Comparison of ENCODE assay signal across 8 cellular contexts in genomic region chr20:38165089-38165965, GRCh38. TPM values are rescaled to one million over a fixed set of nuclear protein-coding genes. Genes with fewer than 3 reads are reported as not detected.
A peak's percentile ranks its signal among the peaks of the same experiment; 100 is the strongest.
DNase-seq lines count a peak whose midpoint lies in the region; ATAC-seq and TF ChIP-seq lines count a peak whose summit lies in the region.

Gene TGM2, minus strand, starts transcription at chr20:38165270. Its CDS starts 72 bp downstream, at chr20:38165198.

- peaks cover 31% of the 10 kb centered on the region for H3K4me1 Mint-ChIP-seq in activated T-helper 1 cell treated with anti-CD3 and anti-CD28 coated beads, Interleukin-12 subunit alpha, Interleukin-12 subunit beta, Interleukin-2, Interleukin-4 antibody, amounts not matched to agents 30 ng/mL and 10 ng/mL and 1 ng/mL, durations not matched to agents 14 hours and 24 hours and 36 hours (ENCODE audit: low read depth)

- H3K4me3 ChIP-seq in OCI-LY7 (ENCODE audit: low read depth, low read length, poor library complexity, severe bottlenecking) (no peak within 1 kb of the TSS), neutrophil (ENCODE audit: low read depth in 1 of 2, low read length in 1 of 2) (peak within 1 kb of the TSS; percentile 20 to 32), vagina (peak within 1 kb of the TSS; percentile 54 to 62)

- H3K9me3 ChIP-seq in OCI-LY7 (ENCODE audit: low read length) (no peaks in the 10 kb centered on the region), neutrophil (no peaks in the 10 kb centered on the region), vagina (no peaks in the 10 kb centered on the region)

- peaks cover 15% of the 10 kb centered on the region for H3K27me3 ChIP-seq in neutrophil
- H3K27me3 ChIP-seq in vagina, result no peaks in the 10 kb centered on the region

- POLR2A ChIA-PET in OCI-LY7 (lab: Charles Lee), result no interaction called here

- no peak for TF ChIP-seq POLR2A in vagina (IDR thresholded peaks at IDR 0.05)

- H3K36me3 ChIP-seq in OCI-LY7 (ENCODE audit: insufficient read depth, low read length) (no peaks in the 10 kb centered on the region), neutrophil (no peaks in the 10 kb centered on the region), vagina (no peaks in the 10 kb centered on the region)

- no TSS peak for BruUV-seq in OCI-LY7 (replicated peaks; lab: Mats Ljungman, UMichigan)

- H3K4me1 ChIP-seq in OCI-LY7 (ENCODE audit: insufficient read depth, low read length, poor library complexity, severe bottlenecking) (no peaks in the 10 kb centered on the region), neutrophil (ENCODE audit: control insufficient read depth in 1 of 2, insufficient read depth in 1 of 2, low read depth in 1 of 2, low read length in 1 of 2) (peaks cover 46 to 47% of the 10 kb centered on the region in 2 experiments), vagina (peaks cover 67% of the 10 kb centered on the region)

- H3K36me3 Mint-ChIP-seq in activated T-helper 1 cell treated with anti-CD3 and anti-CD28 coated beads, Interleukin-12 subunit alpha, Interleukin-12 subunit beta, Interleukin-2, Interleukin-4 antibody, amounts not matched to agents 30 ng/mL and 10 ng/mL and 1 ng/mL, durations not matched to agents 14 hours and 24 hours and 36 hours (ENCODE audit: low read depth), result no peaks in the 10 kb centered on the region

- intact Hi-C loops in OCI-LY7 (cut with micrococcal nuclease; ENCODE audit: unreplicated experiment) (loop anchor here (1.0 to 5.0 kb wide), 2 partner anchors 93 to 108 kb away; no protein-coding TSS in a partner anchor), vagina (cut with DNase I) (loop anchor here (5.0 kb wide), 2 partner anchors 52 to 93 kb away; no protein-coding TSS in a partner anchor)
- intact Hi-C loops in activated T-helper 1 cell treated with anti-CD3 and anti-CD28 coated beads, Interleukin-12 subunit alpha, Interleukin-12 subunit beta, Interleukin-2, Interleukin-4 antibody, amounts not matched to agents 30 ng/mL and 10 ng/mL and 1 ng/mL, durations not matched to agents 14 hours and 24 hours and 36 hours (cut with micrococcal nuclease), result loop anchor here (1.0 kb wide), 3 partner anchors 52 to 108 kb away; no protein-coding TSS in a partner anchor

- no peak within 1 kb of the TSS for H3K27ac ChIP-seq in OCI-LY7 (ENCODE audit: low read depth, low read length, poor library complexity, severe bottlenecking)
- no peak within 1 kb of the TSS for H3K27ac ChIP-seq in neutrophil
- H3K27ac ChIP-seq in vagina, result peak within 1 kb of the TSS; percentile 78

- no peak within 1 kb of the TSS for H2AFZ ChIP-seq in OCI-LY7 (ENCODE audit: low read length)

- DNase-seq in NCI-H2107 treated with DMSO at 0.1 percent for 48 hours (lab: John Stamatoyannopoulos, UW; ENCODE audit: unreplicated experiment) (peak; percentile 6), NCI-H2107 (lab: John Stamatoyannopoulos, UW) (no peak), OCI-LY7 (ENCODE audit: low spot score) (peak; percentile 40), foreskin melanocyte (peak; percentile 25), vagina (ENCODE audit: extremely low spot score in 2 of 2) (no peak)
- DNase-seq in activated T-helper 1 cell treated with anti-CD3 and anti-CD28 coated beads, Interleukin-12 subunit alpha, Interleukin-12 subunit beta, Interleukin-2, Interleukin-4 antibody, amounts not matched to agents 30 ng/mL and 10 ng/mL and 1 ng/mL, durations not matched to agents 14 hours and 24 hours and 36 hours (ENCODE audit: low spot score), result peak; percentile 55

- H3K27ac Mint-ChIP-seq in activated T-helper 1 cell treated with anti-CD3 and anti-CD28 coated beads, Interleukin-12 subunit alpha, Interleukin-12 subunit beta, Interleukin-2, Interleukin-4 antibody, amounts not matched to agents 30 ng/mL and 10 ng/mL and 1 ng/mL, durations not matched to agents 14 hours and 24 hours and 36 hours, result peak within 1 kb of the TSS; percentile 37

- TF ChIP-seq CTCF in OCI-LY7 (conservative IDR thresholded peaks at IDR 0.05; ENCODE audit: low read length) (peak; percentile 82), neutrophil (IDR thresholded peaks at IDR 0.05) (peak; percentile 78), vagina (IDR thresholded peaks at IDR 0.05) (peak; percentile 39 to 88 (median 65))

- H3K79me2 ChIP-seq in OCI-LY7 (ENCODE audit: insufficient read depth, low read depth, low read length), result no peaks in the 10 kb centered on the region

- no peaks in the 10 kb centered on the region for H3K9me2 ChIP-seq in OCI-LY7 (ENCODE audit: insufficient read depth, low read length)

- no peak within 1 kb of the TSS; the same call in 1 of the 2 replicates for H3K4me2 ChIP-seq in OCI-LY7 (ENCODE audit: low read length)

- peaks cover 5% of the 10 kb centered on the region for H3K27me3 Mint-ChIP-seq in activated T-helper 1 cell treated with anti-CD3 and anti-CD28 coated beads, Interleukin-12 subunit alpha, Interleukin-12 subunit beta, Interleukin-2, Interleukin-4 antibody, amounts not matched to agents 30 ng/mL and 10 ng/mL and 1 ng/mL, durations not matched to agents 14 hours and 24 hours and 36 hours (ENCODE audit: insufficient read depth)

- no peaks in the 10 kb centered on the region for H3K9me3 Mint-ChIP-seq in activated T-helper 1 cell treated with anti-CD3 and anti-CD28 coated beads, Interleukin-12 subunit alpha, Interleukin-12 subunit beta, Interleukin-2, Interleukin-4 antibody, amounts not matched to agents 30 ng/mL and 10 ng/mL and 1 ng/mL, durations not matched to agents 14 hours and 24 hours and 36 hours

- peak; percentile 74 for ATAC-seq in HG03159 (IDR thresholded peaks at IDR 0.05; ENCODE audit: unreplicated experiment)

- H4K20me1 ChIP-seq in OCI-LY7 (ENCODE audit: insufficient read depth, low read length), result no peaks in the 10 kb centered on the region

- CTCF ChIA-PET in OCI-LY7 (lab: Charles Lee; ENCODE audit: unreplicated experiment), result no interaction called here

- peak within 1 kb of the TSS; percentile 15 for H3K4me3 Mint-ChIP-seq in activated T-helper 1 cell treated with anti-CD3 and anti-CD28 coated beads, Interleukin-12 subunit alpha, Interleukin-12 subunit beta, Interleukin-2, Interleukin-4 antibody, amounts not matched to agents 30 ng/mL and 10 ng/mL and 1 ng/mL, durations not matched to agents 14 hours and 24 hours and 36 hours

RNA-seq across cellular contexts. Expression of gene TGM2, which starts in this region (rescaled TPM):
- total RNA-seq in OCI-LY7 (2014; rRNA removed; shearing (Covaris generic)), result not detected in 2 replicates
- total RNA-seq in OCI-LY7 (2022), result 0.18 TPM in 1 of 2 replicates, not detected in the other
- not detected in 2 replicates for total RNA-seq in activated T-helper 1 cell treated with anti-CD3 and anti-CD28 coated beads, Interleukin-12 subunit alpha, Interleukin-12 subunit beta, Interleukin-2, Interleukin-4 antibody, amounts not matched to agents 30 ng/mL and 10 ng/mL and 1 ng/mL, durations not matched to agents 14 hours and 24 hours and 36 hours
- total RNA-seq in vagina, result 92.8 TPM

Comparison
In these comparisons a context has a peak if more than half of its experiments do, and no peak if none do; other contexts are left out.
1. RNA of gene TGM2 (total RNA-seq): 92.8 TPM in vagina (single experiment); 0.18 TPM in OCI-LY7 and not detected in activated T-helper 1 cell treated with anti-CD3 and anti-CD28 coated beads, Interleukin-12 subunit alpha, Interleukin-12 subunit beta, Interleukin-2, Interleukin-4 antibody, amounts not matched to agents 30 ng/mL and 10 ng/mL and 1 ng/mL, durations not matched to agents 14 hours and 24 hours and 36 hours; every median in the first group is over 10 times any median in the second.
2. DNase-seq: peak in NCI-H2107 treated with DMSO at 0.1 percent for 48 hours (single experiment) and foreskin melanocyte (single experiment); none in NCI-H2107 (single experiment) and vagina (0 of 2).
3. Peak in DNase-seq in OCI-LY7; RNA of the gene not detected or under 1 TPM.
4. Peak in DNase-seq in activated T-helper 1 cell treated with anti-CD3 and anti-CD28 coated beads, Interleukin-12 subunit alpha, Interleukin-12 subunit beta, Interleukin-2, Interleukin-4 antibody, amounts not matched to agents 30 ng/mL and 10 ng/mL and 1 ng/mL, durations not matched to agents 14 hours and 24 hours and 36 hours; RNA of the gene not detected or under 1 TPM.
5. Peak in every context shown above with its lines, with median percentiles within 50 percentile points of each other: CTCF ChIP-seq.